26 cellular contexts compared by ENCODE assay signal in genomic region chr12:3630111-3630510, GRCh38.
"Had no signal": no experiment of that assay in that cellular context is flagged by ENCODE, and none has a peak within 500 bp of the region (broad histone marks: within the 10 kb centered on the region; RNA-seq: fewer than 3 reads in every experiment).

No MANE protein-coding gene starts in this region.

- H3K36me3 ChIP-seq: colonic mucosa, gastrocnemius medialis, left ventricle myocardium inferior, lower lobe of right lung, pancreas, sigmoid colon, thoracic aorta, uterus had no signal

- H3K27me3 Mint-ChIP-seq: dendritic cell treated with granulocyte-macrophage colony-stimulating factor and Interleukin-4, amounts not matched to agents 40 ng/mL and 50 ng/mL, for 4 days; stimulated activated naive B cell treated with anti-CD40 and anti-IgM and Interleukin-4, amounts not matched to agents 10 μg/mL and 1 μg/mL and 100 μg/mL, for 72 hours; stimulated activated naive CD8-positive, alpha-beta T cell treated with anti-CD3 and anti-CD28 coated beads, Interleukin-15, Interleukin-2, amounts not matched to agents 100 ng/mL and 50 ng/mL, for 24 hours had no signal

- H3K4me3 ChIP-seq: colonic mucosa, gastrocnemius medialis, left ventricle myocardium inferior, lower lobe of right lung, pancreas, sigmoid colon, thoracic aorta, tibial nerve, upper lobe of left lung, uterus had no signal

- ATAC-seq: esophagus mucosa; gastrocnemius medialis; left colon; lower lobe of right lung; natural killer cell; pancreas; stimulated activated naive B cell treated with anti-CD40 and anti-IgM and Interleukin-4, amounts not matched to agents 10 μg/mL and 1 μg/mL and 100 μg/mL, for 72 hours had no signal

- H3K9me3 Mint-ChIP-seq: dendritic cell treated with granulocyte-macrophage colony-stimulating factor and Interleukin-4, amounts not matched to agents 40 ng/mL and 50 ng/mL, for 4 days; endodermal cell; immature natural killer cell; natural killer cell; stimulated activated naive B cell treated with anti-CD40 and anti-IgM and Interleukin-4, amounts not matched to agents 10 μg/mL and 1 μg/mL and 100 μg/mL, for 72 hours; stimulated activated naive CD8-positive, alpha-beta T cell treated with anti-CD3 and anti-CD28 coated beads, Interleukin-15, Interleukin-2, amounts not matched to agents 100 ng/mL and 50 ng/mL, for 24 hours had no signal

- H3K27ac ChIP-seq: colonic mucosa, epithelial cell of prostate, gastrocnemius medialis, lower lobe of right lung, neutrophil, pancreas, sigmoid colon, thoracic aorta, tibial nerve, upper lobe of left lung, uterus had no signal

- H3K4me3 Mint-ChIP-seq: dendritic cell treated with granulocyte-macrophage colony-stimulating factor and Interleukin-4, amounts not matched to agents 40 ng/mL and 50 ng/mL, for 4 days; endodermal cell; immature natural killer cell; natural killer cell; stimulated activated naive B cell treated with anti-CD40 and anti-IgM and Interleukin-4, amounts not matched to agents 10 μg/mL and 1 μg/mL and 100 μg/mL, for 72 hours; stimulated activated naive CD8-positive, alpha-beta T cell treated with anti-CD3 and anti-CD28 coated beads, Interleukin-15, Interleukin-2, amounts not matched to agents 100 ng/mL and 50 ng/mL, for 24 hours had no signal

- H3K9me3 ChIP-seq: colonic mucosa, gastrocnemius medialis, left ventricle myocardium inferior, lower lobe of right lung, neutrophil, pancreas, sigmoid colon, thoracic aorta, tibial nerve, upper lobe of left lung, uterus had no signal

- H3K27ac Mint-ChIP-seq: dendritic cell treated with granulocyte-macrophage colony-stimulating factor and Interleukin-4, amounts not matched to agents 40 ng/mL and 50 ng/mL, for 4 days; natural killer cell; progenitor cell of endocrine pancreas; stimulated activated naive CD8-positive, alpha-beta T cell treated with anti-CD3 and anti-CD28 coated beads, Interleukin-15, Interleukin-2, amounts not matched to agents 100 ng/mL and 50 ng/mL, for 24 hours had no signal

- FAIRE-seq: pancreas had no signal

- H3K27me3 ChIP-seq: colonic mucosa, gastrocnemius medialis, neutrophil, pancreas, sigmoid colon, tibial nerve, upper lobe of left lung, uterus had no signal

- DNase-seq: colonic mucosa; effector CD8-positive, alpha-beta T cell; endodermal cell; foreskin fibroblast; gastrocnemius medialis; hypothalamus; immature natural killer cell; kidney glomerular epithelial cell; left colon; left ventricle myocardium inferior; lower lobe of right lung; natural killer cell; pancreas; sigmoid colon; stimulated activated CD4-positive, alpha-beta T cell treated with anti-CD3 and anti-CD28 coated beads, Interleukin-4, amount 100 ng/mL, for 4 hours; stimulated activated naive B cell treated with anti-CD40 and anti-IgM and Interleukin-4, amounts not matched to agents 10 μg/mL and 1 μg/mL and 100 μg/mL, for 72 hours; upper lobe of left lung; uterus had no signal

- H3K4me1 Mint-ChIP-seq: stimulated activated naive B cell treated with anti-CD40 and anti-IgM and Interleukin-4, amounts not matched to agents 10 μg/mL and 1 μg/mL and 100 μg/mL, for 72 hours had no signal

- H3K4me1 ChIP-seq: colonic mucosa, gastrocnemius medialis, lower lobe of right lung, pancreas, sigmoid colon, tibial nerve, upper lobe of left lung, uterus had no signal
